ENCODE assay signal across 25 cellular contexts in genomic region chr15:31501536-31502157, GRCh38.
"Had no signal": no experiment of that assay in that cellular context is flagged by ENCODE, and none has a peak within 500 bp of the region (broad histone marks: within the 10 kb centered on the region; RNA-seq: fewer than 3 reads in every experiment).

No MANE protein-coding gene starts in this region.

- H3K36me3 ChIP-seq: adrenal gland, ascending aorta, brain microvascular endothelial cell, esophagus squamous epithelium, gastrocnemius medialis, sigmoid colon, suprapubic skin, transverse colon, vagina had no signal

- H3K9me3 ChIP-seq: adrenal gland, ascending aorta, esophagus squamous epithelium, gastrocnemius medialis, sigmoid colon, stomach, suprapubic skin, transverse colon, vagina had no signal

- H3K9me3 Mint-ChIP-seq: nephron progenitor cell; T-helper 1 cell treated with Interleukin-12 subunit alpha and Interleukin-12 subunit beta and Interleukin-4 antibody, amounts not matched to agents 30 μg/mL and 1 μg/mL, for 36 hours; WTC11 had no signal

- DNase-seq: activated CD4-positive, alpha-beta T cell treated with anti-CD3 and anti-CD28 coated beads, Interleukin-2, amount 50 U/mL, for 4 hours; activated gamma-delta T cell treated with Interleukin-2 at 50 U/mL for 16 hours; activated T-cell treated with anti-CD3 and anti-CD28 coated beads, Interleukin-2, amount 50 U/mL, for 1 hour; brain microvascular endothelial cell; caudate nucleus; esophagus squamous epithelium; gastrocnemius medialis; hypothalamus; left colon; mesenchymal stem cell; nephron progenitor cell; nucleus accumbens; sigmoid colon; stimulated activated CD4-positive, alpha-beta T cell treated with anti-CD3 and anti-CD28 coated beads, Interleukin-4, amount 100 ng/mL, for 4 hours; stomach; T1000; transverse colon had no signal

- H3K4me3 Mint-ChIP-seq: activated naive CD8-positive, alpha-beta T cell; nephron progenitor cell; T-helper 1 cell treated with Interleukin-12 subunit alpha and Interleukin-12 subunit beta and Interleukin-4 antibody, amounts not matched to agents 30 μg/mL and 1 μg/mL, for 36 hours; WTC11 had no signal

- H3K27me3 Mint-ChIP-seq: activated naive CD8-positive, alpha-beta T cell had no signal

- H3K27me3 ChIP-seq: adrenal gland, ascending aorta, brain microvascular endothelial cell, dorsolateral prefrontal cortex, esophagus squamous epithelium, gastrocnemius medialis, sigmoid colon, stomach, suprapubic skin, transverse colon, vagina had no signal

- H3K36me3 Mint-ChIP-seq: activated naive CD8-positive, alpha-beta T cell; WTC11 had no signal

- H3K27ac ChIP-seq: ascending aorta, brain microvascular endothelial cell, gastrocnemius medialis, sigmoid colon, stomach, suprapubic skin, transverse colon, vagina had no signal

- H3K27ac Mint-ChIP-seq: activated naive CD8-positive, alpha-beta T cell; T-helper 1 cell treated with Interleukin-12 subunit alpha and Interleukin-12 subunit beta and Interleukin-4 antibody, amounts not matched to agents 30 μg/mL and 1 μg/mL, for 36 hours; WTC11 had no signal

- H3K4me3 ChIP-seq: adrenal gland, ascending aorta, dorsolateral prefrontal cortex, esophagus squamous epithelium, gastrocnemius medialis, sigmoid colon, stomach, suprapubic skin, transverse colon, vagina had no signal

- H3K4me1 ChIP-seq: adrenal gland, ascending aorta, gastrocnemius medialis, sigmoid colon, stomach, suprapubic skin, vagina had no signal
